In genomic region chr3:197458179-197458707, GRCh38 we compare ENCODE assay signal across 9 cellular contexts.
DNase-seq lines count a peak whose midpoint lies in the region; ATAC-seq lines count a peak whose summit lies in the region.
"Had no signal": no experiment of that assay in that cellular context is flagged by ENCODE, and none has a peak within 500 bp of the region (broad histone marks: within the 10 kb centered on the region; RNA-seq: fewer than 3 reads in every experiment).

No MANE protein-coding gene starts in this region.

- peaks cover 6% of the 10 kb centered on the region for H3K4me1 ChIP-seq in mesenchymal stem cell (ENCODE audit: control insufficient read depth, insufficient read depth, low read depth, low read length)

- no peak overlapping the region for H3K27ac ChIP-seq in mesenchymal stem cell (ENCODE audit: low read length, poor library complexity, severe bottlenecking)

- peak; percentile 41 for ATAC-seq in HG02759 (IDR thresholded peaks at IDR 0.05; ENCODE audit: unreplicated experiment)

- H4K8ac ChIP-seq in mesenchymal stem cell (ENCODE audit: low read length): no peak overlapping the region

- no peak overlapping the region for H3K9ac ChIP-seq in mesenchymal stem cell (ENCODE audit: low read length)

- H2AFZ ChIP-seq in mesenchymal stem cell (ENCODE audit: low read depth, low read length): no peak overlapping the region

- H3K23ac ChIP-seq in mesenchymal stem cell (ENCODE audit: low read length in 2 of 2): no peak overlapping the region

- H3K14ac ChIP-seq in mesenchymal stem cell (ENCODE audit: low read length in 2 of 2): no peak overlapping the region

- no peak overlapping the region for H2BK5ac ChIP-seq in mesenchymal stem cell (ENCODE audit: low read depth, low read length, poor library complexity, severe bottlenecking)

- H2BK120ac ChIP-seq in mesenchymal stem cell (ENCODE audit: low read depth, low read length): no peak overlapping the region

- H3K4me3 ChIP-seq in mesenchymal stem cell (ENCODE audit: insufficient read depth in 1 of 2, low read depth in 1 of 2, low read length in 2 of 2): no peak overlapping the region
- H3K4me3 ChIP-seq: SJSA1 had no signal

- H2BK12ac ChIP-seq in mesenchymal stem cell (ENCODE audit: low read length in 2 of 2): peak overlapping the region; percentile 14 to 59

- H3K4ac ChIP-seq in mesenchymal stem cell (ENCODE audit: low read depth in 1 of 2, low read length in 2 of 2): no peak overlapping the region

- DNase-seq in CD1c-positive myeloid dendritic cell (ENCODE audit: extremely low spot score) (peak; percentile 48), activated T-helper 1 cell treated with Interleukin-2 at 50 U/mL for 16 hours (ENCODE audit: low read depth) (peak; percentile 5), mesenchymal stem cell (no peak), NCI-H510A treated with DMSO at 0.1 percent for 48 hours (lab: John Stamatoyannopoulos, UW) (no peak), NOMO-1 (lab: John Stamatoyannopoulos, UW; ENCODE audit: unreplicated experiment in 2 of 2) (no peak), NCI-H1930 (lab: John Stamatoyannopoulos, UW) (no peak)
- DNase-seq in effector CD8-positive, alpha-beta T cell (lab: John Stamatoyannopoulos, UW): no peak

- peak overlapping the region; percentile 37 for H4K91ac ChIP-seq in mesenchymal stem cell (ENCODE audit: low read length)

- peak overlapping the region; percentile 59 for H2AK5ac ChIP-seq in mesenchymal stem cell (ENCODE audit: low read length, severe bottlenecking)

- H3K9me3 ChIP-seq in mesenchymal stem cell (ENCODE audit: control insufficient read depth, low read length): no peaks in the 10 kb centered on the region
- H3K9me3 ChIP-seq: SJSA1 had no signal

- no peaks in the 10 kb centered on the region for H3K36me3 ChIP-seq in mesenchymal stem cell (ENCODE audit: control insufficient read depth in 1 of 2, insufficient read depth in 2 of 2, low read depth in 1 of 2, low read length in 2 of 2)
- H3K36me3 ChIP-seq: SJSA1 had no signal

- no peak overlapping the region for H3K4me2 ChIP-seq in mesenchymal stem cell (ENCODE audit: low read length, poor library complexity, severe bottlenecking)

- H2BK15ac ChIP-seq in mesenchymal stem cell (ENCODE audit: low read depth, poor library complexity, severe bottlenecking): peak overlapping the region; percentile 41

- peaks cover 0 to 21% of the 10 kb centered on the region in 2 experiments for H3K27me3 ChIP-seq in mesenchymal stem cell (ENCODE audit: control insufficient read depth in 1 of 2, insufficient read depth in 1 of 2, low read length in 2 of 2)
- H3K27me3 ChIP-seq: SJSA1 had no signal

- H3K79me1 ChIP-seq in mesenchymal stem cell (replicated peaks; ENCODE audit: low read length, poor library complexity, severe bottlenecking): no peaks in the 10 kb centered on the region

- 75% methylated on average over 9 of the region's 11 CpGs for whole genome bisulfite sequencing in mesenchymal stem cell

- H3K18ac ChIP-seq in mesenchymal stem cell (ENCODE audit: low read depth in 1 of 2, low read length in 2 of 2): no peak overlapping the region

Comparison
In these comparisons a context has a peak if more than half of its experiments do, and no peak if none do; other contexts are left out.
1. DNase-seq: peak in CD1c-positive myeloid dendritic cell (single experiment) and activated T-helper 1 cell treated with Interleukin-2 at 50 U/mL for 16 hours (single experiment); none in mesenchymal stem cell (single experiment), effector CD8-positive, alpha-beta T cell (single experiment), NCI-H510A treated with DMSO at 0.1 percent for 48 hours (single experiment), NOMO-1 (0 of 2) and NCI-H1930 (0 of 2).